ENCODE assay signal across 8 cellular contexts in the genomic region with DNA sequence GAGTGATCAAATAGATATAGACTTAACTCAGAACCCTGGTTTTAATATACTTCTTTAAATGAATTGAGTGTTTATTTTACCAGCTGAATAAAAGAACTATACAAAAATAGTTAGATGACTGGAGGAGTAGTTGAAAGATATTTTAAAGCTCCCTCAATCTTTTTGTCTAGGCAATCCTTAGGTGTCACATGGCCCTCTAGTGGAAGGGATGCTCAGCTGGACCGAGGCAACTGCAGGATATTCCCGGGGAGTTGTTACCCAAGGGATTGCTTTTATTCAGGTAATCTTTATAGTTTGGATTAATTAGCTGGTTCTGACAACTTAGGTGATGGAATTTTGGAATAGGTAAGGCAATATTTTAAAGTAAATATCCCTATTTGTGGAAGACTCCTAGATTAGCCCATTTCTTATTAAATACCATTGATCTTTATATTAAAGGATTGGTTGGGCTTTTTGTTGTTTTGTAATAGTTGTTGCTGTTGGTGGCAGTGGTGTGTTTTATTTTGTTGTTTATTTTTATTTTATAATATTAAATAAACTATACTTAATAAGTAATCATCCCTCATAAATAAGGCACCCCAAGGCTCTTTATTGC. TPM values are rescaled to one million over a fixed set of nuclear protein-coding genes. Genes with fewer than 3 reads are reported as not detected.
DNase-seq lines count a peak whose midpoint lies in the region; ATAC-seq and TF ChIP-seq lines count a peak whose summit lies in the region.

No MANE protein-coding gene starts in this region.

- TF ChIP-seq CTCF in DND-41 (IDR thresholded peaks at IDR 0.05; ENCODE audit: borderline replicate concordance, extremely low read depth, low read length, poor library complexity, severe bottlenecking), result peak; percentile 50
- TF ChIP-seq CTCF in ascending aorta (IDR thresholded peaks at IDR 0.05), result peak in 2 of 3 experiments; percentile 37 to 50
- TF ChIP-seq CTCF in kidney epithelial cell (IDR thresholded peaks at IDR 0.05; ENCODE audit: insufficient read depth, low read length, poor library complexity, severe bottlenecking), result peak; percentile 77

- H3K79me2 ChIP-seq in DND-41 (ENCODE audit: insufficient read depth, low read length), result no peaks in the 10 kb centered on the region

- H3K27me3 ChIP-seq in DND-41 (ENCODE audit: insufficient read depth, low read length, poor library complexity), result no peaks in the 10 kb centered on the region
- H3K27me3 ChIP-seq in ascending aorta, result no peaks in the 10 kb centered on the region
- H3K27me3 ChIP-seq in kidney epithelial cell (ENCODE audit: control insufficient read depth, insufficient read depth, low read length), result no peaks in the 10 kb centered on the region

- intact Hi-C loops in ascending aorta (cut with DNase I), result no loop called here

- H3K4me2 ChIP-seq in DND-41 (ENCODE audit: insufficient read depth, low read length), result no peak overlapping the region

- H3K27ac ChIP-seq in DND-41 (ENCODE audit: low read length), result no peak overlapping the region
- no peak overlapping the region for H3K27ac ChIP-seq in ascending aorta

- no peaks in the 10 kb centered on the region for H3K4me1 ChIP-seq in DND-41 (ENCODE audit: insufficient read depth, low read length)
- H3K4me1 ChIP-seq in ascending aorta, result no peaks in the 10 kb centered on the region

- peaks cover 13% of the 10 kb centered on the region; the same call in 1 of the 2 replicates for H3K36me3 ChIP-seq in DND-41 (ENCODE audit: insufficient read depth, low read length)
- peaks cover 3 to 15% of the 10 kb centered on the region in 2 donors for H3K36me3 ChIP-seq in ascending aorta
- no peaks in the 10 kb centered on the region for H3K36me3 ChIP-seq in kidney epithelial cell (ENCODE audit: control insufficient read depth, insufficient read depth, low read length)

- H2AFZ ChIP-seq in DND-41 (ENCODE audit: low read depth, low read length), result no peak overlapping the region

- H3K4me3 ChIP-seq in DND-41 (ENCODE audit: low read depth in 1 of 2, low read length in 2 of 2), result no peak overlapping the region
- H3K4me3 ChIP-seq in ascending aorta, result no peak overlapping the region
- no peak overlapping the region for H3K4me3 ChIP-seq in kidney epithelial cell (ENCODE audit: low read depth, low read length)

- ATAC-seq in DND-41 (ENCODE audit: insufficient read depth, low read depth) (no peak), HG03378 (IDR thresholded peaks at IDR 0.05; ENCODE audit: unreplicated experiment) (no peak)

- H3K9me3 ChIP-seq in DND-41 (ENCODE audit: insufficient read depth, low read length, severe bottlenecking) (no peaks in the 10 kb centered on the region), ascending aorta (no peaks in the 10 kb centered on the region)

- DNase-seq in DND-41 (no peak), ascending aorta (ENCODE audit: low spot score in 2 of 2) (no peak), kidney epithelial cell (ENCODE audit: low read depth) (no peak), activated gamma-delta T cell treated with Interleukin-2 at 50 U/mL for 16 hours (no peak)
- no peak for DNase-seq in stimulated activated CD4-positive, alpha-beta T cell treated with anti-CD3 and anti-CD28 coated beads, Interleukin-1b, Interleukin-23, amount 100 ng/mL, for 48 hours
- DNase-seq in stimulated activated CD8-positive, alpha-beta memory T cell treated with anti-CD3 and anti-CD28 coated beads, Interleukin-4, amount 100 ng/mL, for 48 hours, result no peak

- no peak overlapping the region for H3K9ac ChIP-seq in DND-41 (ENCODE audit: low read depth, low read length)

- no peak for TF ChIP-seq EP300 in Ishikawa (IDR thresholded peaks at IDR 0.05; ENCODE audit: borderline replicate concordance)

- H4K20me1 ChIP-seq in DND-41 (ENCODE audit: insufficient read depth, low read length), result no peaks in the 10 kb centered on the region

- TF ChIP-seq RAD21 in Ishikawa (IDR thresholded peaks at IDR 0.05; ENCODE audit: low read depth), result peak; percentile 55

TF ChIP-seq in Ishikawa, 13 proteins besides CTCF, POLR2A, EP300 and RAD21:
- TF ChIP-seq, protein P1, sequence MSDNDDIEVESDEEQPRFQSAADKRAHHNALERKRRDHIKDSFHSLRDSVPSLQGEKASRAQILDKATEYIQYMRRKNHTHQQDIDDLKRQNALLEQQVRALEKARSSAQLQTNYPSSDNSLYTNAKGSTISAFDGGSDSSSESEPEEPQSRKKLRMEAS (IDR thresholded peaks at IDR 0.05), result no peak
- TF ChIP-seq TEAD4 (IDR thresholded peaks at IDR 0.05), result peak; percentile 31; the same call in 1 of the 2 replicates

RNA-seq across cellular contexts. Expression of a gene that starts 57.1 kb away (rescaled TPM):
- total RNA-seq in ascending aorta, result 24.3 TPM
- 29.6 and 30.0 TPM in 2 replicates for total RNA-seq in kidney epithelial cell

RNA-seq across cellular contexts. Expression of a gene that starts 57.8 kb away (rescaled TPM):
- total RNA-seq in ascending aorta (59.7 TPM), kidney epithelial cell (37.6 and 52.9 TPM in 2 replicates)
